Comparison of ENCODE assay signal across 1 cellular context in genomic region chr1:229886636-229887035, GRCh38.
TF ChIP-seq lines count a peak whose summit lies in the region.

No MANE protein-coding gene starts in this region.

TF ChIP-seq in SK-N-SH, 30 proteins besides CTCF, POLR2A, EP300 and RAD21 (continued from another document):
- TF ChIP-seq USF2 (IDR thresholded peaks at IDR 0.05; ENCODE audit: borderline replicate concordance, low read depth, low read length) (no peak), NFIC (IDR thresholded peaks at IDR 0.05; ENCODE audit: borderline replicate concordance) (no peak), MAX (IDR thresholded peaks at IDR 0.05; ENCODE audit: low read depth) (no peak), FOXJ3 (CRISPR knock-in tag; IDR thresholded peaks at IDR 0.05) (no peak), RXRA (IDR thresholded peaks at IDR 0.05; ENCODE audit: borderline replicate concordance, low read depth) (no peak), TCF12 (IDR thresholded peaks at IDR 0.05) (no peak), MEF2A (IDR thresholded peaks at IDR 0.05; ENCODE audit: borderline replicate concordance, low read depth) (no peak)
